In genomic region chr2:54289942-54290702, GRCh38 we compare ENCODE assay signal across 30 cellular contexts. TPM values are rescaled to one million over a fixed set of nuclear protein-coding genes. Genes with fewer than 3 reads are reported as not detected.
DNase-seq lines count a peak whose midpoint lies in the region; ATAC-seq and TF ChIP-seq lines count a peak whose summit lies in the region.
"Had no signal": no experiment of that assay in that cellular context is flagged by ENCODE, and none has a peak within 500 bp of the region (broad histone marks: within the 10 kb centered on the region; RNA-seq: fewer than 3 reads in every experiment).

No MANE protein-coding gene starts in this region.

- ATAC-seq in GM19351 (IDR thresholded peaks at IDR 0.05; ENCODE audit: unreplicated experiment) = no peak
- ATAC-seq: gastroesophageal sphincter, left lobe of liver, Panc1 had no signal

- no peaks in the 10 kb centered on the region for H4K20me1 ChIP-seq in hepatocyte (ENCODE audit: insufficient read depth, poor library complexity, severe bottlenecking)
- H4K20me1 ChIP-seq: BLaER1 had no signal

- H3K27me3 ChIP-seq in HUES48 (ENCODE audit: control insufficient read depth, insufficient read depth, low read length) (peaks cover 68% of the 10 kb centered on the region), hepatocyte (peaks cover 18% of the 10 kb centered on the region)
- H3K27me3 ChIP-seq: BLaER1, gastroesophageal sphincter, upper lobe of left lung had no signal

- DNase-seq in hepatocyte (ENCODE audit: low spot score) = no peak
- DNase-seq in skeletal muscle cell (ENCODE audit: low read depth) = no peak
- DNase-seq in DMS114 treated with DMSO at 0.1 percent for 48 hours (lab: John Stamatoyannopoulos, UW; ENCODE audit: unreplicated experiment) = no peak
- DNase-seq in substantia nigra (lab: John Stamatoyannopoulos, UW) = no peak
- DNase-seq: activated CD4-positive, alpha-beta T cell treated with anti-CD3 and anti-CD28 coated beads, Interleukin-2, amount 50 U/mL, for 1 hour; activated gamma-delta T cell; activated T-cell treated with anti-CD3 and anti-CD28 coated beads, Interleukin-2, amount 50 U/mL, for 1 hour; dermis blood vessel endothelial cell; hippocampal formation; NCI-H1417 treated with DMSO at 0.1 percent for 48 hours; NCI-H2107; NCI-H345; SIG-M5; stimulated activated CD4-positive, alpha-beta T cell treated with anti-CD3 and anti-CD28 coated beads, Interleukin-4, amount 100 ng/mL, for 1 hour; SW 1271; T1000 had no signal

- H3K4me2 ChIP-seq in hepatocyte = peak overlapping the region; percentile 51
- H3K4me2 ChIP-seq: BLaER1 had no signal

- H2AFZ ChIP-seq in hepatocyte = no peak overlapping the region

- H3K36me3 ChIP-seq in HUES48 (ENCODE audit: control insufficient read depth, insufficient read depth, low read length) (no peaks in the 10 kb centered on the region), hepatocyte (replicated peaks; ENCODE audit: insufficient read depth, low read depth) (no peaks in the 10 kb centered on the region)
- H3K36me3 ChIP-seq: BLaER1, gastroesophageal sphincter, upper lobe of left lung had no signal

- H3K4me3 ChIP-seq in HUES48 (ENCODE audit: low read depth, low read length) (peak overlapping the region; percentile 28; the same call in 1 of the 2 replicates), hepatocyte (no peak overlapping the region), skeletal muscle cell (ENCODE audit: low read depth, low read length) (peak overlapping the region; percentile 21)
- H3K4me3 ChIP-seq: BLaER1, upper lobe of left lung had no signal

- H3K4me1 ChIP-seq in HUES48 (ENCODE audit: control insufficient read depth, insufficient read depth, low read length) (peaks cover 33% of the 10 kb centered on the region), hepatocyte (ENCODE audit: insufficient read depth) (no peaks in the 10 kb centered on the region)
- H3K4me1 ChIP-seq: BLaER1, gastroesophageal sphincter, upper lobe of left lung had no signal

- 38% methylated on average over 28 of the region's 28 CpGs for WGBS in hepatocyte (ENCODE audit: low lambda C conversion rate, missing lambda C conversion rate)

- H3K79me2 ChIP-seq in hepatocyte = no peaks in the 10 kb centered on the region

- H3K9me2 ChIP-seq in hepatocyte (replicated peaks; ENCODE audit: insufficient read depth) = no peaks in the 10 kb centered on the region

- no peak overlapping the region for H3K9ac ChIP-seq in HUES48 (ENCODE audit: low read depth, low read length)
- H3K9ac ChIP-seq: BLaER1 had no signal

- H3K9me3 ChIP-seq in HUES48 (ENCODE audit: control insufficient read depth, insufficient read depth, low read length) = no peaks in the 10 kb centered on the region
- H3K9me3 ChIP-seq in hepatocyte (ENCODE audit: low read depth) = no peaks in the 10 kb centered on the region
- H3K9me3 ChIP-seq: BLaER1, gastroesophageal sphincter, upper lobe of left lung had no signal

- no peak for TF ChIP-seq CTCF in hepatocyte (IDR thresholded peaks at IDR 0.05; ENCODE audit: poor library complexity)

- H3K27ac ChIP-seq in HUES48 (ENCODE audit: low read depth, low read length) (no peak overlapping the region), angular gyrus (ENCODE audit: low read depth, low read length) (peak overlapping the region; percentile 62), hepatocyte (no peak overlapping the region), substantia nigra (ENCODE audit: low read depth, low read length, poor library complexity, severe bottlenecking) (no peak overlapping the region)
- H3K27ac ChIP-seq: BLaER1, gastroesophageal sphincter, HL-60, upper lobe of left lung had no signal

RNA-seq across cellular contexts. Expression of gene TSPYL6, which starts 34.1 kb away (rescaled TPM):
- not detected in 2 replicates for total RNA-seq in hepatocyte
- polyA plus RNA-seq in hepatocyte = not detected in 2 replicates
- total RNA-seq: dermis blood vessel endothelial cell, endothelial cell of umbilical vein, G401, left lobe of liver, LHCN-M2, mesenteric fat pad, myocyte had no signal
